ENCODE assay signal across 25 cellular contexts in genomic region chr3:196272826-196273225, GRCh38. TPM values are rescaled to one million over a fixed set of nuclear protein-coding genes. Genes with fewer than 3 reads are reported as not detected.
DNase-seq lines count a peak whose midpoint lies in the region; ATAC-seq and TF ChIP-seq lines count a peak whose summit lies in the region.
"Had no signal": no experiment of that assay in that cellular context is flagged by ENCODE, and none has a peak within 500 bp of the region (broad histone marks: within the 10 kb centered on the region; RNA-seq: fewer than 3 reads in every experiment).

No MANE protein-coding gene starts in this region.

- peak overlapping the region; percentile 2 for H3K18ac ChIP-seq in trophoblast cell (ENCODE audit: low read length)

- no peaks in the 10 kb centered on the region for H3K27me3 Mint-ChIP-seq in activated CD4-positive, alpha-beta T cell treated with anti-CD3 and anti-CD28 coated beads, Interleukin-2, amount 10 ng/mL, durations not matched to agents 7 days and 5 days
- no peaks in the 10 kb centered on the region for H3K27me3 Mint-ChIP-seq in activated CD8-positive, alpha-beta T cell treated with anti-CD3 and anti-CD28 coated beads for 36 hours
- H3K27me3 Mint-ChIP-seq: brain had no signal

- ATAC-seq in activated CD8-positive, alpha-beta T cell treated with anti-CD3 and anti-CD28 coated beads for 36 hours: no peak

- no peak overlapping the region for H4K8ac ChIP-seq in trophoblast cell (ENCODE audit: low read depth, low read length)

- intact Hi-C loops in activated CD8-positive, alpha-beta T cell treated with anti-CD3 and anti-CD28 coated beads for 36 hours (cut with micrococcal nuclease): no loop called here
- intact Hi-C loops in cardiac septum (cut with DNase I): no loop called here

- H4K91ac ChIP-seq in trophoblast cell (ENCODE audit: low read depth, low read length): no peak overlapping the region

- H3K36me3 ChIP-seq in trophoblast cell (ENCODE audit: control insufficient read depth in 1 of 2, insufficient read depth in 2 of 2, low read length in 2 of 2): peaks cover 4 to 11% of the 10 kb centered on the region in 2 experiments
- H3K36me3 ChIP-seq: colonic mucosa, ovary, uterus had no signal

- no peaks in the 10 kb centered on the region for H3K9me3 ChIP-seq in trophoblast cell (ENCODE audit: insufficient read depth, low read depth, low read length)
- H3K9me3 ChIP-seq: BE2C, colonic mucosa, ovary, uterus had no signal

- H3K27me3 ChIP-seq in trophoblast cell (ENCODE audit: insufficient read depth, low read length): no peaks in the 10 kb centered on the region
- H3K27me3 ChIP-seq: BE2C, colonic mucosa, hepatocyte, ovary, uterus had no signal

- H2BK120ac ChIP-seq in trophoblast cell (ENCODE audit: insufficient read depth, low read length, poor library complexity): no peak overlapping the region

- DNase-seq in activated CD4-positive, alpha-beta T cell treated with anti-CD3 and anti-CD28 coated beads, Interleukin-2, amount 10 ng/mL, durations not matched to agents 7 days and 5 days: no peak
- no peak for DNase-seq in activated CD4-positive, alpha-beta T cell treated with anti-CD3 and anti-CD28 coated beads for 1 hour
- DNase-seq in activated CD8-positive, alpha-beta T cell treated with anti-CD3 and anti-CD28 coated beads for 36 hours: no peak
- DNase-seq in cardiac septum (ENCODE audit: low spot score) (peak; percentile 77), trophoblast cell (peak; percentile 78 to 88), NCI-H748 (lab: John Stamatoyannopoulos, UW; ENCODE audit: unreplicated experiment) (no peak), NCI-H2107 (lab: John Stamatoyannopoulos, UW) (no peak)
- no peak for DNase-seq in activated effector memory CD4-positive, alpha-beta T cell treated with anti-CD3 and anti-CD28 coated beads, Interleukin-2, amount 50 U/mL, for 16 hours
- DNase-seq: activated CD4-positive, alpha-beta T cell treated with anti-CD3 and anti-CD28 coated beads, Interleukin-2, amount 50 U/mL, for 48 hours; activated gamma-delta T cell treated with Interleukin-2 at 50 U/mL for 16 hours; BE2C; colonic mucosa; kidney; MV-4-11; NCI-H187 treated with DMSO at 0.1 percent for 48 hours; NK-92 treated with Interleukin-12 subunit alpha and Interleukin-12 subunit beta, amount 100 ng/mL, for 24 hours; ovary; stimulated activated CD4-positive, alpha-beta T cell treated with anti-CD3 and anti-CD28 coated beads, Interleukin-2, amount 100 ng/mL, for 48 hours; uterus had no signal

- no peak overlapping the region for H3K14ac ChIP-seq in trophoblast cell (ENCODE audit: low read length)

- H3K79me2 ChIP-seq in trophoblast cell (ENCODE audit: control insufficient read depth, insufficient read depth, low read length, poor library complexity): no peaks in the 10 kb centered on the region

- POLR2A ChIA-PET in activated CD4-positive, alpha-beta T cell treated with anti-CD3 and anti-CD28 coated beads, Interleukin-2, amount 10 ng/mL, durations not matched to agents 7 days and 5 days (lab: Charles Lee): no interaction called here
- POLR2A ChIA-PET in activated CD8-positive, alpha-beta T cell treated with anti-CD3 and anti-CD28 coated beads for 36 hours (lab: Charles Lee): interaction anchor here (1.0 to 2.0 kb wide), 4 partner anchors 9 to 45 kb away, joined by 4 to 8 read pairs (median 4); partner anchors contain the start of gene DYNLT2B

- no peak overlapping the region for H3K27ac ChIP-seq in trophoblast cell (ENCODE audit: low read depth, low read length)
- H3K27ac ChIP-seq: colonic mucosa, hepatocyte, ovary, uterus had no signal

- H2BK5ac ChIP-seq in trophoblast cell (ENCODE audit: low read depth, low read length, poor library complexity): no peak overlapping the region

- H2AK5ac ChIP-seq in trophoblast cell (ENCODE audit: low read length): no peak overlapping the region

- no peak overlapping the region for H2BK12ac ChIP-seq in trophoblast cell (ENCODE audit: low read length)

- H3K27ac Mint-ChIP-seq in activated CD4-positive, alpha-beta T cell treated with anti-CD3 and anti-CD28 coated beads, Interleukin-2, amount 10 ng/mL, durations not matched to agents 7 days and 5 days: peak overlapping the region; percentile 92
- peak overlapping the region; percentile 94 for H3K27ac Mint-ChIP-seq in activated CD8-positive, alpha-beta T cell treated with anti-CD3 and anti-CD28 coated beads for 36 hours
- H3K27ac Mint-ChIP-seq: brain had no signal

- no peak overlapping the region for H3K4ac ChIP-seq in trophoblast cell (ENCODE audit: low read depth, low read length)

- TF ChIP-seq CTCF in activated CD8-positive, alpha-beta T cell treated with anti-CD3 and anti-CD28 coated beads for 36 hours (IDR thresholded peaks at IDR 0.05): no peak

- H3K4me3 Mint-ChIP-seq in activated CD4-positive, alpha-beta T cell treated with anti-CD3 and anti-CD28 coated beads, Interleukin-2, amount 10 ng/mL, durations not matched to agents 7 days and 5 days: no peak overlapping the region
- H3K4me3 Mint-ChIP-seq in activated CD8-positive, alpha-beta T cell treated with anti-CD3 and anti-CD28 coated beads for 36 hours: no peak overlapping the region
- H3K4me3 Mint-ChIP-seq: brain had no signal

- H3K36me3 Mint-ChIP-seq in activated CD4-positive, alpha-beta T cell treated with anti-CD3 and anti-CD28 coated beads, Interleukin-2, amount 10 ng/mL, durations not matched to agents 7 days and 5 days (ENCODE audit: low read depth): peaks cover 49% of the 10 kb centered on the region
- H3K36me3 Mint-ChIP-seq in activated CD8-positive, alpha-beta T cell treated with anti-CD3 and anti-CD28 coated beads for 36 hours (ENCODE audit: low read depth): peaks cover 32% of the 10 kb centered on the region

- no peak overlapping the region for H3K4me2 ChIP-seq in trophoblast cell (ENCODE audit: low read length)
- H3K4me2 ChIP-seq: hepatocyte had no signal

- no peaks in the 10 kb centered on the region for H3K79me1 ChIP-seq in trophoblast cell (ENCODE audit: low read length)

- H3K9ac ChIP-seq in trophoblast cell (ENCODE audit: low read length): no peak overlapping the region

- peaks cover 0 to 2% of the 10 kb centered on the region in 2 experiments for H3K4me1 ChIP-seq in trophoblast cell (ENCODE audit: control insufficient read depth in 1 of 2, insufficient read depth in 2 of 2, low read length in 2 of 2)
- H3K4me1 ChIP-seq: BE2C, uterus had no signal

- H3K9me3 Mint-ChIP-seq in activated CD4-positive, alpha-beta T cell treated with anti-CD3 and anti-CD28 coated beads, Interleukin-2, amount 10 ng/mL, durations not matched to agents 7 days and 5 days: peaks cover 3% of the 10 kb centered on the region
- H3K9me3 Mint-ChIP-seq in activated CD8-positive, alpha-beta T cell treated with anti-CD3 and anti-CD28 coated beads for 36 hours: peaks cover 5% of the 10 kb centered on the region

- H3K4me1 Mint-ChIP-seq in activated CD4-positive, alpha-beta T cell treated with anti-CD3 and anti-CD28 coated beads, Interleukin-2, amount 10 ng/mL, durations not matched to agents 7 days and 5 days: peaks cover 56% of the 10 kb centered on the region
- H3K4me1 Mint-ChIP-seq in activated CD8-positive, alpha-beta T cell treated with anti-CD3 and anti-CD28 coated beads for 36 hours (ENCODE audit: low read depth): peaks cover 53% of the 10 kb centered on the region
- H3K4me1 Mint-ChIP-seq: brain had no signal

- H3K23ac ChIP-seq in trophoblast cell (ENCODE audit: low read length): no peak overlapping the region

- no CpG with 5 or more reads among the region's 14 CpGs for WGBS in trophoblast cell (ENCODE audit: extremely low coverage, insufficient coverage, insufficient read length)

- CTCF ChIA-PET in activated CD4-positive, alpha-beta T cell treated with anti-CD3 and anti-CD28 coated beads, Interleukin-2, amount 10 ng/mL, durations not matched to agents 7 days and 5 days (lab: Charles Lee): interaction anchor here (0.5 to 2.6 kb wide), 7 partner anchors 9 to 370 kb away, joined by 3 to 13 read pairs (median 4); partner anchors contain the start of gene DYNLT2B
- CTCF ChIA-PET in activated CD8-positive, alpha-beta T cell treated with anti-CD3 and anti-CD28 coated beads for 36 hours (lab: Charles Lee): interaction anchor here (0.7 to 3.1 kb wide), 5 partner anchors 9 to 266 kb away, joined by 3 to 9 read pairs (median 4); no protein-coding TSS in a partner anchor

- no peak overlapping the region for H4K12ac ChIP-seq in trophoblast cell (ENCODE audit: low read depth, low read length)

- no peak overlapping the region for H2AFZ ChIP-seq in trophoblast cell (ENCODE audit: insufficient read depth, low read length, poor library complexity)
- H2AFZ ChIP-seq: hepatocyte had no signal

- peak overlapping the region; percentile 18 for H3K4me3 ChIP-seq in trophoblast cell (ENCODE audit: low read depth, low read length)
- H3K4me3 ChIP-seq: colonic mucosa, hepatocyte, ovary, uterus had no signal

RNA-seq across cellular contexts. Expression of gene PCYT1A, which starts 14.7 kb away (rescaled TPM):
- 10 to 100 TPM; 69.5 to 69.7 TPM for total RNA-seq in activated CD4-positive, alpha-beta T cell treated with anti-CD3 and anti-CD28 coated beads, Interleukin-2, amount 10 ng/mL, durations not matched to agents 7 days and 5 days
- 10 to 100 TPM; 31.0 to 33.7 TPM for total RNA-seq in activated CD8-positive, alpha-beta T cell treated with anti-CD3 and anti-CD28 coated beads for 36 hours
- total RNA-seq in cardiac septum: 116 TPM
- 43.3 and 45.5 TPM in 2 replicates for polyA plus RNA-seq in trophoblast cell (2013)

RNA-seq across cellular contexts. Expression of gene DYNLT2B, which starts 45.2 kb away (rescaled TPM):
- total RNA-seq in activated CD4-positive, alpha-beta T cell treated with anti-CD3 and anti-CD28 coated beads, Interleukin-2, amount 10 ng/mL, durations not matched to agents 7 days and 5 days: 10 to 100 TPM; 20.3 to 23.0 TPM
- total RNA-seq in activated CD8-positive, alpha-beta T cell treated with anti-CD3 and anti-CD28 coated beads for 36 hours: 1 to 10 TPM; 8.8 to 9.5 TPM
- 5.0 TPM for total RNA-seq in cardiac septum
- polyA plus RNA-seq in trophoblast cell (2013): 24.6 and 27.0 TPM in 2 replicates

RNA-seq across cellular contexts. Expression of gene SLC51A, which starts 56.5 kb away (rescaled TPM):
- total RNA-seq in activated CD4-positive, alpha-beta T cell treated with anti-CD3 and anti-CD28 coated beads, Interleukin-2, amount 10 ng/mL, durations not matched to agents 7 days and 5 days: not detected
- total RNA-seq in activated CD8-positive, alpha-beta T cell treated with anti-CD3 and anti-CD28 coated beads for 36 hours: not detected
- 0.51 TPM for total RNA-seq in cardiac septum
- polyA plus RNA-seq in trophoblast cell (2013): 0.08 TPM in 1 of 2 replicates, not detected in the other
- total RNA-seq: endothelial cell of umbilical vein, myocyte, NCI-H460, RPMI7951 had no signal
- polyA plus RNA-seq: endothelial cell of umbilical vein had no signal

Comparison
In these comparisons a context has a peak if more than half of its experiments do, and no peak if none do; other contexts are left out.
1. DNase-seq: peak in cardiac septum (single experiment) and trophoblast cell (2 of 2); none in activated CD4-positive, alpha-beta T cell treated with anti-CD3 and anti-CD28 coated beads, Interleukin-2, amount 10 ng/mL, durations not matched to agents 7 days and 5 days (single experiment), activated CD4-positive, alpha-beta T cell treated with anti-CD3 and anti-CD28 coated beads for 1 hour (single experiment), activated CD8-positive, alpha-beta T cell treated with anti-CD3 and anti-CD28 coated beads for 36 hours (single experiment), NCI-H748 (single experiment), NCI-H2107 (single experiment) and activated effector memory CD4-positive, alpha-beta T cell treated with anti-CD3 and anti-CD28 coated beads, Interleukin-2, amount 50 U/mL, for 16 hours (single experiment).